ENCODE assay signal across 27 cellular contexts in the genomic region with DNA sequence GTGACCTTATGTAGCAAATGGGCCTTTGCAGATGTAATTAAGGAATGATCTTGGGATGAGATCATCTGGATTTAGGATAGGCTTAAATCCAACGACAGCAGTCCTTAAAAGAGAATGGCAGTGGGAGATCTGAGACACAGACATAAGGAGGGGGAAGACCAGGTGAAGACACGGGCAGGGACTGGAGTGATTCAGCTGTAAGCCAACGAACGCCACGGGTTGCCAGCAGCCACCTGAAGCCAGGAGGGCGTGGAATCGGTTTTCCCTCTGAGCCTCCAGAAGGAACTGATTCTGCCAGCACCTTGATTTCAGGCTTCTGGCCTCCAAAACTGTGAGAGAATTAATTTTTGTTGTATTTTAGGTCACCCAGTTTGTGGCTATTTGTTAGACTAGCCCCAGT.
"Had no signal": no experiment of that assay in that cellular context is flagged by ENCODE, and none has a peak within 500 bp of the region (broad histone marks: within the 10 kb centered on the region; RNA-seq: fewer than 3 reads in every experiment).

No MANE protein-coding gene starts in this region.

- H3K9me3 ChIP-seq: ascending aorta had no signal

- DNase-seq: activated CD4-positive, alpha-beta T cell treated with anti-CD3 and anti-CD28 coated beads for 48 hours; activated CD4-positive, alpha-beta T cell treated with anti-CD3 and anti-CD28 coated beads, Interleukin-2, amount 50 U/mL, for 4 hours; activated CD8-positive, alpha-beta T cell treated with anti-CD3 and anti-CD28 coated beads, Interleukin-2, amount 10 ng/mL, durations not matched to agents 7 days and 5 days; activated effector memory CD4-positive, alpha-beta T cell treated with anti-CD3 and anti-CD28 coated beads, Interleukin-2, amount 50 U/mL, for 16 hours; activated naive CD4-positive, alpha-beta T cell treated with Interleukin-2 at 50 U/mL for 16 hours; activated naive CD8-positive, alpha-beta T cell treated with anti-CD3 and anti-CD28 coated beads, Interleukin-2, amount 50 U/mL, for 24 hours; activated T-cell treated with anti-CD3 and anti-CD28 coated beads, Interleukin-2, amount 50 U/mL, for 24 hours; amniotic stem cell; Kasumi-1; KBM-7; NCI-H1048; NCI-H146; NCI-H187 treated with DMSO at 0.1 percent for 48 hours; NCI-H2081 treated with DMSO at 0.1 percent for 48 hours; NCI-H446; NCI-H526; NCI-H774; NK-92 treated with Interleukin-12 subunit alpha and Interleukin-12 subunit beta, amount 100 ng/mL, for 24 hours; OCI-M1; RPMI8226; T-helper 1 cell had no signal

- H3K36me3 ChIP-seq: ascending aorta had no signal

- H3K4me1 ChIP-seq: ascending aorta had no signal

- H3K27me3 ChIP-seq: ascending aorta had no signal

- ATAC-seq: activated CD4-positive, CD25-positive, alpha-beta regulatory T cell treated with anti-CD3 and anti-CD28 coated beads, Interleukin-2, amount 50 U/mL, for 24 hours; activated CD8-positive, alpha-beta T cell treated with anti-CD3 and anti-CD28 coated beads, Interleukin-2, amount 10 ng/mL, durations not matched to agents 7 days and 5 days; activated naive CD4-positive, alpha-beta T cell treated with anti-CD3 and anti-CD28 coated beads, Interleukin-2, amount 50 U/mL, for 72 hours; activated naive CD8-positive, alpha-beta T cell treated with anti-CD3 and anti-CD28 coated beads, Interleukin-2, amount 50 U/mL, for 24 hours; Panc1; Right ventricle myocardium inferior had no signal

- H3K4me3 ChIP-seq: ascending aorta, SK-N-MC had no signal

- H3K27ac ChIP-seq: ascending aorta, SK-N-MC had no signal
